Comparison of ENCODE assay signal across 9 cellular contexts in genomic region chr14:51547260-51547659, GRCh38.
DNase-seq lines count a peak whose midpoint lies in the region; ATAC-seq and TF ChIP-seq lines count a peak whose summit lies in the region.
"Had no signal": no experiment of that assay in that cellular context is flagged by ENCODE, and none has a peak within 500 bp of the region (broad histone marks: within the 10 kb centered on the region; RNA-seq: fewer than 3 reads in every experiment).

No MANE protein-coding gene starts in this region.

- H3K27ac ChIP-seq in right lobe of liver, result peak overlapping the region; percentile 7 to 16 (median 14)
- peak overlapping the region; percentile 59 to 74 for H3K27ac ChIP-seq in uterus

- no peak for TF ChIP-seq CTCF in chondrocyte (IDR thresholded peaks at IDR 0.05)
- TF ChIP-seq CTCF in right lobe of liver (IDR thresholded peaks at IDR 0.05), result no peak
- no peak for TF ChIP-seq CTCF in uterus (IDR thresholded peaks at IDR 0.05)

- H3K9me3 ChIP-seq in right lobe of liver, result no peaks in the 10 kb centered on the region
- no peaks in the 10 kb centered on the region for H3K9me3 ChIP-seq in uterus

- WGBS in right lobe of liver (ENCODE audit: insufficient coverage, low coverage, low lambda C conversion rate, missing lambda C conversion rate), result 23% methylated on average over 3 of the region's 3 CpGs

- H3K4me1 ChIP-seq in right lobe of liver, result peaks cover 0 to 20% (median 7%) of the 10 kb centered on the region in 4 donors
- peaks cover 0 to 4% of the 10 kb centered on the region in 2 donors for H3K4me1 ChIP-seq in uterus

- H3K27me3 Mint-ChIP-seq in chondrocyte (ENCODE audit: low read depth) (no peaks in the 10 kb centered on the region), T-cell (peaks cover 17 to 22% of the 10 kb centered on the region in 2 donors)

- H3K4me3 ChIP-seq in right lobe of liver (no peak overlapping the region), uterus (no peak overlapping the region)

- CTCF ChIA-PET in T-cell (lab: Charles Lee), result no interaction called here

- H3K36me3 Mint-ChIP-seq in chondrocyte (ENCODE audit: low read depth) (no peaks in the 10 kb centered on the region), T-cell (no peaks in the 10 kb centered on the region)

- POLR2A ChIA-PET in T-cell (lab: Charles Lee), result no interaction called here

- H3K9me3 Mint-ChIP-seq in chondrocyte (ENCODE audit: low read depth) (no peaks in the 10 kb centered on the region), T-cell (no peaks in the 10 kb centered on the region)

- DNase-seq in NCI-H1092 treated with DMSO at 0.1 percent for 48 hours (lab: John Stamatoyannopoulos, UW) (peak; percentile 17), NCI-H1092 (lab: John Stamatoyannopoulos, UW) (no peak), chondrocyte (ENCODE audit: low spot score) (no peak), right lobe of liver (peak in 2 of 3 donors; percentile 27 to 56), uterus (peak; percentile 57 to 76), mesenteric fat pad (ENCODE audit: low spot score) (no peak), T-cell (no peak), nucleus accumbens (lab: John Stamatoyannopoulos, UW) (no peak)
- DNase-seq: activated CD8-positive, alpha-beta memory T cell treated with anti-CD3 and anti-CD28 coated beads for 24 hours had no signal

- intact Hi-C loops in right lobe of liver (cut with DNase I), result no loop called here
- intact Hi-C loops in uterus (cut with DNase I; ENCODE audit: low total_unique reads), result no loop called here

- peak overlapping the region; percentile 8 for H3K4me3 Mint-ChIP-seq in chondrocyte (ENCODE audit: unreplicated experiment)
- H3K4me3 Mint-ChIP-seq in T-cell, result no peak overlapping the region

- H3K36me3 ChIP-seq in right lobe of liver, result no peaks in the 10 kb centered on the region
- no peaks in the 10 kb centered on the region for H3K36me3 ChIP-seq in uterus

- ATAC-seq in right lobe of liver (peak; percentile 94 to 99 (median 96)), T-cell (replicated peaks in 1 of 4) (no peak)

- no peak for TF ChIP-seq POLR2A in right lobe of liver (IDR thresholded peaks at IDR 0.05)
- TF ChIP-seq POLR2A in uterus (IDR thresholded peaks at IDR 0.05), result no peak

- H3K27ac Mint-ChIP-seq in chondrocyte (ENCODE audit: unreplicated experiment) (peak overlapping the region; percentile 98), T-cell (no peak overlapping the region)

- no peaks in the 10 kb centered on the region for H3K27me3 ChIP-seq in right lobe of liver
- no peaks in the 10 kb centered on the region for H3K27me3 ChIP-seq in uterus

- H3K4me1 Mint-ChIP-seq in chondrocyte (ENCODE audit: low read depth) (peaks cover 56% of the 10 kb centered on the region), T-cell (no peaks in the 10 kb centered on the region)

Comparison
In these comparisons a context has a peak if more than half of its experiments do, and no peak if none do; other contexts are left out.
1. DNase-seq: peak in NCI-H1092 treated with DMSO at 0.1 percent for 48 hours (single experiment), right lobe of liver (2 of 3) and uterus (2 of 2); none in NCI-H1092 (single experiment), chondrocyte (single experiment), mesenteric fat pad (single experiment), T-cell (0 of 34) and nucleus accumbens (0 of 56).
2. ATAC-seq: peak in right lobe of liver (4 of 4); none in T-cell (0 of 4).